Comparison of ENCODE assay signal across 12 cellular contexts in genomic region chr6:113920663-113921267, GRCh38. TPM values are rescaled to one million over a fixed set of nuclear protein-coding genes. Genes with fewer than 3 reads are reported as not detected.
DNase-seq lines count a peak whose midpoint lies in the region; ATAC-seq and TF ChIP-seq lines count a peak whose summit lies in the region.
"Had no signal": no experiment of that assay in that cellular context is flagged by ENCODE, and none has a peak within 500 bp of the region (broad histone marks: within the 10 kb centered on the region; RNA-seq: fewer than 3 reads in every experiment).

No MANE protein-coding gene starts in this region.

- TF ChIP-seq CTCF in OCI-LY7 (conservative IDR thresholded peaks at IDR 0.05; ENCODE audit: low read length) (no peak), GM13977 (IDR thresholded peaks at IDR 0.05; ENCODE audit: extremely low read depth, insufficient read depth, missing control alignments) (no peak)

- peak overlapping the region; percentile 34; the same call in 1 of the 2 replicates for H2AFZ ChIP-seq in OCI-LY7 (ENCODE audit: low read length)

- no peaks in the 10 kb centered on the region for H4K20me1 ChIP-seq in OCI-LY7 (ENCODE audit: insufficient read depth, low read length)

- in situ Hi-C loops in GM13977 (cut with MboI; ENCODE audit: low pct_unique_long_range_greater_than_20kb, low sequenced_read_pairs, unreplicated experiment), result loop anchor here (25.0 kb wide), 1 partner anchor 1733 kb away; no protein-coding TSS in a partner anchor

- DNase-seq in NOMO-1 treated with DMSO at 0.1 percent for 48 hours (lab: John Stamatoyannopoulos, UW; ENCODE audit: unreplicated experiment), result peak; percentile 39
- no peak for DNase-seq in NOMO-1 treated with dmso at 0.1 percent for 144 hours (lab: John Stamatoyannopoulos, UW; ENCODE audit: unreplicated experiment)
- DNase-seq in OCI-LY7 (ENCODE audit: low spot score), result peak; percentile 4
- DNase-seq in sciatic nerve (ENCODE audit: low spot score), result no peak
- no peak for DNase-seq in GM13977 (ENCODE audit: low spot score)
- no peak for DNase-seq in kidney tubule cell (ENCODE audit: low spot score)
- DNase-seq: 8988T; effector memory CD4-positive, alpha-beta T cell; midbrain; NCI-H524 treated with DMSO at 0.1 percent for 48 hours had no signal

- no peak overlapping the region for H3K4me3 ChIP-seq in OCI-LY7 (ENCODE audit: low read depth, low read length, poor library complexity, severe bottlenecking)

- no peaks in the 10 kb centered on the region for H3K9me2 ChIP-seq in OCI-LY7 (ENCODE audit: insufficient read depth, low read length)

- H3K9me3 ChIP-seq in OCI-LY7 (ENCODE audit: low read length), result no peaks in the 10 kb centered on the region

- no peaks in the 10 kb centered on the region for H3K36me3 ChIP-seq in OCI-LY7 (ENCODE audit: insufficient read depth, low read length)

- no peaks in the 10 kb centered on the region for H3K4me1 ChIP-seq in OCI-LY7 (ENCODE audit: insufficient read depth, low read length, poor library complexity, severe bottlenecking)

- CTCF ChIA-PET in OCI-LY7 (lab: Charles Lee; ENCODE audit: unreplicated experiment), result no interaction called here

- BruUV-seq in OCI-LY7 (replicated peaks; lab: Mats Ljungman, UMichigan), result no TSS peak

- H3K4me2 ChIP-seq in OCI-LY7 (ENCODE audit: low read length), result no peak overlapping the region

- no peak overlapping the region for H3K27ac ChIP-seq in OCI-LY7 (ENCODE audit: low read depth, low read length, poor library complexity, severe bottlenecking)

- ATAC-seq in HG02870 (IDR thresholded peaks at IDR 0.05; ENCODE audit: unreplicated experiment), result peak; percentile 82
- peak; percentile 26 for ATAC-seq in sciatic nerve
- ATAC-seq in esophagus mucosa, result no peak

- POLR2A ChIA-PET in OCI-LY7 (lab: Charles Lee), result interaction anchor here (0.5 to 0.8 kb wide), 5 partner anchors 8 to 1233 kb away, joined by 3 to 5 read pairs (median 4); no protein-coding TSS in a partner anchor

- intact Hi-C loops in OCI-LY7 (cut with micrococcal nuclease; ENCODE audit: unreplicated experiment) (no loop called here), sciatic nerve (cut with DNase I) (no loop called here)

- no peaks in the 10 kb centered on the region for H3K79me2 ChIP-seq in OCI-LY7 (ENCODE audit: insufficient read depth, low read depth, low read length)

RNA-seq across cellular contexts. Expression of gene HDAC2, which starts 50.2 kb away (rescaled TPM):
- 37.3 and 40.5 TPM in 2 replicates for total RNA-seq in OCI-LY7 (2014; rRNA removed; shearing (Covaris generic))
- total RNA-seq in OCI-LY7 (2022) (121 and 141 TPM in 2 replicates), sciatic nerve (62.9 TPM), esophagus mucosa (51.4 TPM)

Comparison
In these comparisons a context has a peak if more than half of its experiments do, and no peak if none do; other contexts are left out.
1. DNase-seq: peak in NOMO-1 treated with DMSO at 0.1 percent for 48 hours (single experiment) and OCI-LY7 (single experiment); none in NOMO-1 treated with dmso at 0.1 percent for 144 hours (single experiment), sciatic nerve (single experiment), GM13977 (single experiment) and kidney tubule cell (single experiment).